In genomic region chr16:80694950-80695471, GRCh38 we compare ENCODE assay signal across 14 cellular contexts.
DNase-seq lines count a peak whose midpoint lies in the region; ATAC-seq, FAIRE-seq and TF ChIP-seq lines count a peak whose summit lies in the region.
"Had no signal": no experiment of that assay in that cellular context is flagged by ENCODE, and none has a peak within 500 bp of the region (broad histone marks: within the 10 kb centered on the region; RNA-seq: fewer than 3 reads in every experiment).

No MANE protein-coding gene starts in this region.

- TF ChIP-seq POLR2A in GM12891 (IDR thresholded peaks at IDR 0.05; ENCODE audit: low read depth, low read length): no peak

- FAIRE-seq in GM12891 (lab: Jason Lieb, UNC): peak; percentile 35

- DNase-seq in GM12891 (ENCODE audit: insufficient read length, low spot score): no peak
- DNase-seq in epithelial cell of prostate (ENCODE audit: low read depth, low spot score): peak; percentile 3
- no peak for DNase-seq in stimulated activated CD4-positive, alpha-beta T cell treated with anti-CD3 and anti-CD28 coated beads, Interleukin-2, amount 100 ng/mL, for 24 hours
- no peak for DNase-seq in NK-92 (lab: John Stamatoyannopoulos, UW; ENCODE audit: unreplicated experiment)
- DNase-seq: CD4-positive, alpha-beta T cell; EL; NCI-H1092; NCI-H146; NCI-H2081; NCI-H748 treated with DMSO at 0.1 percent for 48 hours; SW 1271 had no signal

- H3K27ac ChIP-seq in epithelial cell of prostate: no peak overlapping the region

- ATAC-seq in GM18868 (IDR thresholded peaks at IDR 0.05; ENCODE audit: unreplicated experiment) (peak; percentile 43), HG02938 (IDR thresholded peaks at IDR 0.05; ENCODE audit: unreplicated experiment) (peak; percentile 48), GM19397 (IDR thresholded peaks at IDR 0.05; ENCODE audit: unreplicated experiment) (no peak)

TF ChIP-seq in GM12891, 5 proteins besides CTCF, POLR2A, EP300 and RAD21:
- no peak for TF ChIP-seq POU2F2 (IDR thresholded peaks at IDR 0.05; ENCODE audit: low read depth, low read length)
- TF ChIP-seq TAF1 (IDR thresholded peaks at IDR 0.05; ENCODE audit: low read depth, low read length): no peak
- no peak for TF ChIP-seq PAX5 (IDR thresholded peaks at IDR 0.05; ENCODE audit: insufficient read depth, low read length, severe bottlenecking)
- no peak for TF ChIP-seq SPI1 (IDR thresholded peaks at IDR 0.05; ENCODE audit: low read depth, low read length)
- TF ChIP-seq POLR2AphosphoS5 (IDR thresholded peaks at IDR 0.05; ENCODE audit: low read depth, low read length): no peak
